In genomic region chr6:118387921-118388701, GRCh38 we compare ENCODE assay signal across 11 cellular contexts.
DNase-seq lines count a peak whose midpoint lies in the region; ATAC-seq, FAIRE-seq and TF ChIP-seq lines count a peak whose summit lies in the region.
"Had no signal": no experiment of that assay in that cellular context is flagged by ENCODE, and none has a peak within 500 bp of the region (broad histone marks: within the 10 kb centered on the region; RNA-seq: fewer than 3 reads in every experiment).

No MANE protein-coding gene starts in this region.

- H3K4me1 Mint-ChIP-seq in naive thymus-derived CD4-positive, alpha-beta T cell = peaks cover 0 to 9% (median 4%) of the 10 kb centered on the region in 7 donors

- 39 to 42% (median 40%) methylated on average over 7 of the region's 7 CpGs for WGBS in psoas muscle, 3 donors

- H3K9me3 ChIP-seq in psoas muscle = no peaks in the 10 kb centered on the region
- no peaks in the 10 kb centered on the region for H3K9me3 ChIP-seq in naive thymus-derived CD4-positive, alpha-beta T cell (ENCODE audit: control insufficient read depth in 2 of 3, low read length in 3 of 3)
- H3K9me3 ChIP-seq: mucosa of descending colon had no signal

- no peaks in the 10 kb centered on the region for H3K27me3 Mint-ChIP-seq in naive thymus-derived CD4-positive, alpha-beta T cell

- DNase-seq in EH (ENCODE audit: low read depth) (peak; percentile 93), RCC 7860 (ENCODE audit: low spot score) (peak; percentile 87), dedifferentiated amniotic fluid mesenchymal stem cell (ENCODE audit: extremely low spot score) (peak; percentile 69), psoas muscle (no peak), NCI-H2081 treated with DMSO at 0.1 percent for 48 hours (lab: John Stamatoyannopoulos, UW) (no peak)
- no peak for DNase-seq in naive thymus-derived CD4-positive, alpha-beta T cell
- DNase-seq: mucosa of descending colon, small intestine had no signal

- peaks cover 0 to 11% (median 0%) of the 10 kb centered on the region in 11 donors for H3K9me3 Mint-ChIP-seq in naive thymus-derived CD4-positive, alpha-beta T cell

- FAIRE-seq in RCC 7860 (lab: Jason Lieb, UNC) = peak; percentile 96
- FAIRE-seq: small intestine had no signal

- CTCF ChIA-PET in naive thymus-derived CD4-positive, alpha-beta T cell (lab: Charles Lee) = no interaction called here

- peak in 3 of 4 donors; percentile 23 to 64 (median 49) for ATAC-seq in psoas muscle
- no peak for ATAC-seq in naive thymus-derived CD4-positive, alpha-beta T cell
- ATAC-seq in HG02610 (IDR thresholded peaks at IDR 0.05; ENCODE audit: unreplicated experiment) = no peak
- ATAC-seq in GM19397 (IDR thresholded peaks at IDR 0.05; ENCODE audit: unreplicated experiment) = no peak
- ATAC-seq: mucosa of descending colon had no signal

- no peak overlapping the region for H3K27ac Mint-ChIP-seq in naive thymus-derived CD4-positive, alpha-beta T cell

- no peak overlapping the region for H3K27ac ChIP-seq in psoas muscle
- no peak overlapping the region for H3K27ac ChIP-seq in naive thymus-derived CD4-positive, alpha-beta T cell (ENCODE audit: low read depth, low read length)
- H3K27ac ChIP-seq: coronary artery had no signal

- H3K4me1 ChIP-seq in psoas muscle = no peaks in the 10 kb centered on the region
- no peaks in the 10 kb centered on the region for H3K4me1 ChIP-seq in naive thymus-derived CD4-positive, alpha-beta T cell (ENCODE audit: control insufficient read depth in 2 of 2, insufficient read depth in 2 of 2, low read length in 2 of 2)

- H3K4me3 ChIP-seq in psoas muscle = no peak overlapping the region
- H3K4me3 ChIP-seq in naive thymus-derived CD4-positive, alpha-beta T cell (ENCODE audit: low read length) = no peak overlapping the region
- H3K4me3 ChIP-seq: coronary artery, mucosa of descending colon had no signal

- POLR2A ChIA-PET in naive thymus-derived CD4-positive, alpha-beta T cell (lab: Charles Lee) = no interaction called here

- H3K27me3 ChIP-seq in psoas muscle (ENCODE audit: insufficient read depth in 3 of 3, low read length in 2 of 3) = no peaks in the 10 kb centered on the region
- H3K27me3 ChIP-seq in naive thymus-derived CD4-positive, alpha-beta T cell (ENCODE audit: control insufficient read depth in 2 of 2, insufficient read depth in 2 of 2, low read length in 2 of 2) = no peaks in the 10 kb centered on the region

- no peak overlapping the region for H3K4me3 Mint-ChIP-seq in naive thymus-derived CD4-positive, alpha-beta T cell

- intact Hi-C loops in psoas muscle (cut with DNase I) = no loop called here
- intact Hi-C loops in naive thymus-derived CD4-positive, alpha-beta T cell (cut with micrococcal nuclease) = no loop called here

- no peak for TF ChIP-seq CTCF in psoas muscle (IDR thresholded peaks at IDR 0.05)

- H3K36me3 ChIP-seq in psoas muscle (ENCODE audit: insufficient read depth in 1 of 2, low read depth in 1 of 2) = no peaks in the 10 kb centered on the region
- no peaks in the 10 kb centered on the region for H3K36me3 ChIP-seq in naive thymus-derived CD4-positive, alpha-beta T cell (ENCODE audit: control insufficient read depth in 2 of 3, insufficient read depth in 3 of 3, low read length in 3 of 3)

- peaks cover 0 to 15% (median 10%) of the 10 kb centered on the region in 5 donors for H3K36me3 Mint-ChIP-seq in naive thymus-derived CD4-positive, alpha-beta T cell

Comparison
In these comparisons a context has a peak if more than half of its experiments do, and no peak if none do; other contexts are left out.
1. DNase-seq: peak in EH (single experiment), RCC 7860 (single experiment) and dedifferentiated amniotic fluid mesenchymal stem cell (single experiment); none in psoas muscle (0 of 2), naive thymus-derived CD4-positive, alpha-beta T cell (0 of 9) and NCI-H2081 treated with DMSO at 0.1 percent for 48 hours (single experiment).
2. ATAC-seq: peak in psoas muscle (3 of 4); none in naive thymus-derived CD4-positive, alpha-beta T cell (single experiment), HG02610 (single experiment) and GM19397 (single experiment).